ENCODE assay signal across 20 cellular contexts in the genomic region with DNA sequence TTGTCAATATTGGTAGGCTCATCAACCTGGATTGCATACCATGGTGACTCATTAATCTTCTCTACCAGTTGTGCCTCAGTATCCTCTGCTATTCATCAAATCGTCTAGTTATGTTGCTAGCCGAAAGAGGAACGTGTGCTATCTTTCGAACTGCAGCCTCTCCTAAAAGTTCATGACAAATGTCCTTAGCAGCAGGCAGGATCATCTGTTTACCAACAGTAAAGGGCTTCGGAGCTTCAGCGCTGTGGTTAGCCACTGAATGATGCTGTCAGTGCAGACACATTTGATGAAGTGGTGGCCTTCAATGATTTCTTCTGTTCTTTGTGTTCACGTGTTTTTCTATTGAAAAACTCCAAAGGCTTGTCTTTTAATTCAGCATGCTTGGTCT.
"Had no signal": no experiment of that assay in that cellular context is flagged by ENCODE, and none has a peak within 500 bp of the region (broad histone marks: within the 10 kb centered on the region; RNA-seq: fewer than 3 reads in every experiment).

No MANE protein-coding gene starts in this region.

- H3K27ac Mint-ChIP-seq: activated CD4-positive, alpha-beta memory T cell treated with anti-CD3 and anti-CD28 coated beads for 36 hours; activated naive CD4-positive, alpha-beta T cell treated with anti-CD3 and anti-CD28 coated beads for 36 hours; activated naive CD4-positive, alpha-beta T cell treated with anti-CD3 and anti-CD28 coated beads, Interleukin-2, amount 50 U/mL, for 72 hours; activated T-helper 1 cell treated with anti-CD3 and anti-CD28 coated beads, Interleukin-12 subunit alpha, Interleukin-12 subunit beta, Interleukin-2, Interleukin-4 antibody, amounts not matched to agents 30 ng/mL and 10 ng/mL and 1 ng/mL, durations not matched to agents 14 hours and 24 hours and 36 hours; T-helper 1 cell treated with Interleukin-12 subunit alpha and Interleukin-12 subunit beta and Interleukin-4 antibody, amounts not matched to agents 30 μg/mL and 1 μg/mL, for 36 hours; T-helper 2 cell treated with Interferon-gamma antibody and Interleukin-4, amounts not matched to agents 5 μg/mL and 100 μg/mL, for 36 hours had no signal

- H3K4me3 Mint-ChIP-seq: activated CD4-positive, alpha-beta memory T cell treated with anti-CD3 and anti-CD28 coated beads for 36 hours; activated naive CD4-positive, alpha-beta T cell treated with anti-CD3 and anti-CD28 coated beads for 36 hours; activated T-cell treated with anti-CD3 and anti-CD28 coated beads, Interleukin-2, amount 50 U/mL, for 4 hours; activated T-helper 1 cell treated with anti-CD3 and anti-CD28 coated beads, Interleukin-12 subunit alpha, Interleukin-12 subunit beta, Interleukin-2, Interleukin-4 antibody, amounts not matched to agents 30 ng/mL and 10 ng/mL and 1 ng/mL, durations not matched to agents 14 hours and 24 hours and 36 hours; T-helper 1 cell treated with Interleukin-12 subunit alpha and Interleukin-12 subunit beta and Interleukin-4 antibody, amounts not matched to agents 30 μg/mL and 1 μg/mL, for 36 hours; T-helper 2 cell treated with Interferon-gamma antibody and Interleukin-4, amounts not matched to agents 5 μg/mL and 100 μg/mL, for 36 hours had no signal

- H3K36me3 Mint-ChIP-seq: activated CD4-positive, alpha-beta memory T cell treated with anti-CD3 and anti-CD28 coated beads for 36 hours; activated naive CD4-positive, alpha-beta T cell treated with anti-CD3 and anti-CD28 coated beads, Interleukin-2, amount 50 U/mL, for 72 hours had no signal

- H3K9me3 Mint-ChIP-seq: activated CD4-positive, alpha-beta memory T cell treated with anti-CD3 and anti-CD28 coated beads for 36 hours; activated naive CD4-positive, alpha-beta T cell treated with anti-CD3 and anti-CD28 coated beads for 36 hours; activated naive CD4-positive, alpha-beta T cell treated with anti-CD3 and anti-CD28 coated beads, Interleukin-2, amount 50 U/mL, for 72 hours; activated T-cell treated with anti-CD3 and anti-CD28 coated beads, Interleukin-2, amount 50 U/mL, for 4 hours; activated T-helper 1 cell treated with anti-CD3 and anti-CD28 coated beads, Interleukin-12 subunit alpha, Interleukin-12 subunit beta, Interleukin-2, Interleukin-4 antibody, amounts not matched to agents 30 ng/mL and 10 ng/mL and 1 ng/mL, durations not matched to agents 14 hours and 24 hours and 36 hours; T-helper 1 cell treated with Interleukin-12 subunit alpha and Interleukin-12 subunit beta and Interleukin-4 antibody, amounts not matched to agents 30 μg/mL and 1 μg/mL, for 36 hours; T-helper 2 cell treated with Interferon-gamma antibody and Interleukin-4, amounts not matched to agents 5 μg/mL and 100 μg/mL, for 36 hours had no signal

- DNase-seq: activated CD4-positive, alpha-beta memory T cell treated with anti-CD3 and anti-CD28 coated beads for 36 hours; activated CD4-positive, alpha-beta T cell treated with anti-CD3 and anti-CD28 coated beads for 4 hours; activated CD4-positive, alpha-beta T cell treated with anti-CD3 and anti-CD28 coated beads, Interleukin-2, amount 50 U/mL, for 1 hour; activated CD8-positive, alpha-beta memory T cell treated with anti-CD3 and anti-CD28 coated beads, Interleukin-2, amount 50 U/mL, for 4 hours; activated gamma-delta T cell treated with Interleukin-2 at 50 U/mL for 16 hours; activated naive CD4-positive, alpha-beta T cell treated with anti-CD3 and anti-CD28 coated beads for 36 hours; activated T-cell treated with anti-CD3 and anti-CD28 coated beads for 4 hours; activated T-cell treated with anti-CD3 and anti-CD28 coated beads, Interleukin-2, amount 50 U/mL, for 4 hours; NCI-H1105; NCI-H1436; NCI-H1694 treated with DMSO at 0.1 percent for 48 hours; NCI-H2029; NCI-H345; NCI-H524 treated with DMSO at 0.1 percent for 48 hours; SHP77; SK-N-SH had no signal
